Comparison of ENCODE assay signal across 24 cellular contexts in the genomic region with DNA sequence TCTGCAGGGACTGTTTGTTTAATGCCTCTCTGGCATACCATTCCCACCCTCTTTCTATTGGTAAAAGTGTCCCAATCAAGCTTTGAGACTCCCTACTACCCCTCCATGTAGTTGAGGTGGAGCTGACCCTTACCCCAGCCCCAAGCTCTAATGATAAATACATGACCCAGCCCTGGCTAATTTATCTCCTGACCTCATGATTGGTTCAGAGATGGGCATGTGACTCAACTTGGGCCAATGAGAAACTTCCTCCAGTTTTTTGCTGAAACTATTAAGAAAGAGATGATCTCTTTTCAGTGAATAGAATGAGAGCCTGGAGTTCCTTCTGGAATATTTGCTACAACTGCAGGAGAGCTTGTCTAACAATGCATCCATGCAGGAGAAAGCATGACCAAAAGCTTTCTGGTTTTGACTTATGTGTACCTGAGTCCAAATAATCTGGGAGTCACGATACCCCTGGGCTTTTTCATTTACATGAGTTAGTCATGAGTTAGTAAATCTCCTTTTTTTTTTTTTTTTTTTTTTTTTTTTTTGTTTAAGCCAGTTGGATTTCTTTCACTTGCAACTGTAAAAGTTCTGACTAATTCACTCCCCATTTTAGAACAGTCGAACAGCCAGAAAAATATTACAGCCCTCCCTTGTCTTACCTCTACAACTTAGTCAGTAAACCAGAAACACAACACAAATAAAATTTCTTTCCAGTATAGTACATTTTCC.
A peak's percentile ranks its signal among the peaks of the same experiment; 100 is the strongest.
DNase-seq lines count a peak whose midpoint lies in the region; ATAC-seq, FAIRE-seq and TF ChIP-seq lines count a peak whose summit lies in the region.
"Had no signal": no experiment of that assay in that cellular context is flagged by ENCODE, and none has a peak within 500 bp of the region (broad histone marks: within the 10 kb centered on the region; RNA-seq: fewer than 3 reads in every experiment).

No MANE protein-coding gene starts in this region.

- H2BK5ac ChIP-seq in mesenchymal stem cell (ENCODE audit: low read depth, low read length, poor library complexity, severe bottlenecking): no peak overlapping the region

- H3K4me3 Mint-ChIP-seq in activated T-cell treated with anti-CD3 and anti-CD28 coated beads, Interleukin-2, amount 50 U/mL, for 24 hours: no peak overlapping the region
- H3K4me3 Mint-ChIP-seq: activated CD4-positive, alpha-beta memory T cell treated with anti-CD3 and anti-CD28 coated beads for 36 hours; neural progenitor cell; T-helper 17 cell had no signal

- no peak overlapping the region for H2AFZ ChIP-seq in GM12878 (ENCODE audit: control insufficient read depth, low read depth, low read length)
- no peak overlapping the region for H2AFZ ChIP-seq in mesenchymal stem cell (ENCODE audit: low read depth, low read length)
- H2AFZ ChIP-seq: neural progenitor cell had no signal

- no TSS peak for BruUV-seq in GM12878 (replicated peaks; lab: Mats Ljungman, UMichigan)

- H4K91ac ChIP-seq in mesenchymal stem cell (ENCODE audit: low read length): no peak overlapping the region

- peaks cover 2% of the 10 kb centered on the region; the same call in 2 of the 3 replicates for H3K9me3 ChIP-seq in GM12878 (replicated peaks; ENCODE audit: control insufficient read depth, insufficient read depth, low read length)
- peaks cover 5% of the 10 kb centered on the region for H3K9me3 ChIP-seq in mesenchymal stem cell (ENCODE audit: control insufficient read depth, low read length)
- H3K9me3 ChIP-seq: mucosa of descending colon, thyroid gland had no signal

- intact Hi-C loops in GM12878 (cut with micrococcal nuclease; ENCODE audit: unreplicated experiment): no loop called here

- CTCF ChIA-PET in GM12878 (lab: Yijun Ruan, JAX): interaction anchor here (0.6 to 1.1 kb wide), 3 partner anchors 15 to 840 kb away, joined by 3 to 4 read pairs (median 3); no protein-coding TSS in a partner anchor

- no peaks in the 10 kb centered on the region for H3K36me3 ChIP-seq in GM12878 (ENCODE audit: control insufficient read depth in 2 of 2, insufficient read depth in 2 of 2, low read length in 1 of 2)
- no peaks in the 10 kb centered on the region for H3K36me3 ChIP-seq in mesenchymal stem cell (ENCODE audit: control insufficient read depth in 1 of 2, insufficient read depth in 2 of 2, low read depth in 1 of 2, low read length in 2 of 2)
- H3K36me3 ChIP-seq: thyroid gland, WERI-Rb-1 had no signal

- no peak for TF ChIP-seq CTCF in GM12878 (IDR thresholded peaks at IDR 0.05 in 2 of 3, conservative IDR thresholded peaks at IDR 0.05 in 1 of 3; ENCODE audit: control insufficient read depth in 2 of 3, extremely low read depth in 1 of 3, insufficient read depth in 1 of 3, low read depth in 3 of 3, low read length in 3 of 3)

- peaks cover 3% of the 10 kb centered on the region for H3K27me3 Mint-ChIP-seq in activated T-cell treated with anti-CD3 and anti-CD28 coated beads, Interleukin-2, amount 50 U/mL, for 24 hours
- H3K27me3 Mint-ChIP-seq: activated CD4-positive, alpha-beta memory T cell treated with anti-CD3 and anti-CD28 coated beads for 36 hours; CD4-positive, CD25-positive, alpha-beta regulatory T cell; progenitor cell of endocrine pancreas; T-helper 17 cell had no signal

- no peak overlapping the region for H2BK120ac ChIP-seq in mesenchymal stem cell (ENCODE audit: low read depth, low read length)

- no peaks in the 10 kb centered on the region for H3K4me1 ChIP-seq in GM12878 (ENCODE audit: control insufficient read depth, insufficient read depth, low read length)
- H3K4me1 ChIP-seq in mesenchymal stem cell (ENCODE audit: control insufficient read depth, insufficient read depth, low read depth, low read length): no peaks in the 10 kb centered on the region
- H3K4me1 ChIP-seq: neural progenitor cell, thyroid gland had no signal

- H3K9ac ChIP-seq in GM12878 (ENCODE audit: control insufficient read depth, insufficient read depth, low read length): no peak overlapping the region
- peak overlapping the region; percentile 35 for H3K9ac ChIP-seq in mesenchymal stem cell (ENCODE audit: low read length)
- H3K9ac ChIP-seq: neural progenitor cell had no signal

- no peak for FAIRE-seq in GM12878 (lab: Jason Lieb, UNC)

- RAD21 ChIA-PET in GM12878 (lab: Charles Lee; ENCODE audit: unreplicated experiment): interaction anchor here (1.1 to 1.3 kb wide), 2 partner anchors 33 to 39 kb away, joined by 3 read pairs; no protein-coding TSS in a partner anchor

- no peaks in the 10 kb centered on the region for H3K79me2 ChIP-seq in GM12878 (ENCODE audit: control insufficient read depth, insufficient read depth, low read length)

- H3K27me3 ChIP-seq in GM12878 (replicated peaks in 1 of 2; ENCODE audit: control insufficient read depth in 2 of 2, insufficient read depth in 2 of 2, low read length in 1 of 2) (no peaks in the 10 kb centered on the region), mesenchymal stem cell (ENCODE audit: control insufficient read depth in 1 of 2, insufficient read depth in 1 of 2, low read length in 2 of 2) (no peaks in the 10 kb centered on the region)
- H3K27me3 ChIP-seq: neural progenitor cell, thyroid gland had no signal

- no peak overlapping the region for H3K14ac ChIP-seq in mesenchymal stem cell (ENCODE audit: low read length in 2 of 2)

- in situ Hi-C loops in GM12878 (cut with MboI): no loop called here

- H3K4me2 ChIP-seq in GM12878 (ENCODE audit: control insufficient read depth, insufficient read depth): no peak overlapping the region
- no peak overlapping the region for H3K4me2 ChIP-seq in mesenchymal stem cell (ENCODE audit: low read length, poor library complexity, severe bottlenecking)
- H3K4me2 ChIP-seq: neural progenitor cell had no signal

- H4K20me1 ChIP-seq in GM12878 (ENCODE audit: control insufficient read depth, insufficient read depth): no peaks in the 10 kb centered on the region

- H2AK5ac ChIP-seq in mesenchymal stem cell (ENCODE audit: low read length, severe bottlenecking): no peak overlapping the region

- POLR2A ChIA-PET in GM12878 (lab: Charles Lee): interaction anchor here (0.5 to 0.9 kb wide), 4 partner anchors 33 to 1494 kb away, joined by 4 to 6 read pairs (median 4); a partner anchor contains a TSS

- WGBS in GM12878 (ENCODE audit: insufficient coverage, insufficient replicate concordance, low lambda C conversion rate, missing lambda C conversion rate): 28% methylated on average over 2 of the region's 2 CpGs
- 100% methylated on average over 1 of the region's 2 CpGs for WGBS in mesenchymal stem cell

- H3K9me3 Mint-ChIP-seq in activated T-cell treated with anti-CD3 and anti-CD28 coated beads, Interleukin-2, amount 50 U/mL, for 24 hours: peaks cover 5% of the 10 kb centered on the region
- H3K9me3 Mint-ChIP-seq: activated CD4-positive, alpha-beta memory T cell treated with anti-CD3 and anti-CD28 coated beads for 36 hours had no signal

- TF ChIP-seq RAD21 in GM12878 (IDR thresholded peaks at IDR 0.05; ENCODE audit: insufficient read depth, low read depth, low read length): no peak

- no peaks in the 10 kb centered on the region for H3K36me3 Mint-ChIP-seq in activated T-cell treated with anti-CD3 and anti-CD28 coated beads, Interleukin-2, amount 50 U/mL, for 24 hours (ENCODE audit: low read depth)
- H3K36me3 Mint-ChIP-seq: activated CD4-positive, alpha-beta memory T cell treated with anti-CD3 and anti-CD28 coated beads for 36 hours; CD4-positive, CD25-positive, alpha-beta regulatory T cell; neural progenitor cell had no signal

- ATAC-seq in GM12878 (no peak), GM21825 (IDR thresholded peaks at IDR 0.05; ENCODE audit: unreplicated experiment) (no peak)
- ATAC-seq: left ventricle myocardium superior, mucosa of descending colon, T-helper 17 cell had no signal

- no peaks in the 10 kb centered on the region for H3K79me1 ChIP-seq in mesenchymal stem cell (replicated peaks; ENCODE audit: low read length, poor library complexity, severe bottlenecking)

- H3K27ac ChIP-seq in GM12878 (ENCODE audit: control insufficient read depth, insufficient read depth): no peak overlapping the region
- H3K27ac ChIP-seq in mesenchymal stem cell (ENCODE audit: low read length, poor library complexity, severe bottlenecking): no peak overlapping the region
- H3K27ac ChIP-seq: neural progenitor cell, skin epidermis, thyroid gland, WERI-Rb-1 had no signal

- H3K18ac ChIP-seq in mesenchymal stem cell (ENCODE audit: low read depth in 1 of 2, low read length in 2 of 2): no peak overlapping the region

- H3K4me3 ChIP-seq in GM12878 (no peak overlapping the region), mesenchymal stem cell (ENCODE audit: insufficient read depth in 1 of 2, low read depth in 1 of 2, low read length in 2 of 2) (no peak overlapping the region)
- H3K4me3 ChIP-seq: mucosa of descending colon, neural progenitor cell, skin epidermis, thyroid gland had no signal

- no peak overlapping the region for H2BK12ac ChIP-seq in mesenchymal stem cell (ENCODE audit: low read length in 2 of 2)

- SMC1A ChIA-PET in GM12878 (lab: Charles Lee; ENCODE audit: uncharacterized antibody, unreplicated experiment): interaction anchor here (0.9 to 1.6 kb wide), 8 partner anchors 11 to 183 kb away, joined by 3 to 7 read pairs (median 4); no protein-coding TSS in a partner anchor

- no peak for TF ChIP-seq EP300 in GM12878 (IDR thresholded peaks at IDR 0.05; ENCODE audit: borderline replicate concordance in 1 of 2, control insufficient read depth in 1 of 2, low read depth in 2 of 2, low read length in 2 of 2)

- H3K27ac Mint-ChIP-seq in activated T-cell treated with anti-CD3 and anti-CD28 coated beads, Interleukin-2, amount 50 U/mL, for 24 hours: no peak overlapping the region
- H3K27ac Mint-ChIP-seq: activated CD4-positive, alpha-beta memory T cell treated with anti-CD3 and anti-CD28 coated beads for 36 hours; CD4-positive, CD25-positive, alpha-beta regulatory T cell; neural progenitor cell; progenitor cell of endocrine pancreas; T-helper 17 cell had no signal

- DNase-seq in EH (ENCODE audit: low read depth): peak; percentile 38
- peak; percentile 44 for DNase-seq in NCI-H446 treated with DMSO at 0.1 percent for 48 hours (lab: John Stamatoyannopoulos, UW)
- DNase-seq in GM12878 (ENCODE audit: low read depth, low spot score): no peak
- no peak for DNase-seq in mesenchymal stem cell
- DNase-seq in activated T-cell treated with anti-CD3 and anti-CD28 coated beads, Interleukin-2, amount 50 U/mL, for 24 hours: no peak
- DNase-seq in anterior cingulate cortex (lab: John Stamatoyannopoulos, UW): no peak
- DNase-seq in activated T-cell treated with anti-CD3 and anti-CD28 coated beads, Interleukin-2, amount 50 U/mL, for 1 hour: no peak
- DNase-seq: activated CD4-positive, alpha-beta memory T cell treated with anti-CD3 and anti-CD28 coated beads for 36 hours; amygdala; CD4-positive, CD25-positive, alpha-beta regulatory T cell; effector memory CD4-positive, alpha-beta T cell; head of caudate nucleus; left ventricle myocardium superior; mucosa of descending colon; NCI-H2171 treated with DMSO at 0.1 percent for 48 hours; SHP77; stimulated activated naive CD4-positive, alpha-beta T cell treated with Interleukin-2 at 50 U/mL for 16 hours; T-helper 17 cell; thyroid gland; WERI-Rb-1 had no signal

- H2BK15ac ChIP-seq in mesenchymal stem cell (ENCODE audit: low read depth, poor library complexity, severe bottlenecking): no peak overlapping the region

- no peak overlapping the region for H4K8ac ChIP-seq in mesenchymal stem cell (ENCODE audit: low read length)

- H3K4ac ChIP-seq in mesenchymal stem cell (ENCODE audit: low read depth in 1 of 2, low read length in 2 of 2): no peak overlapping the region

- TF ChIP-seq POLR2A in GM12878 (IDR thresholded peaks at IDR 0.05; ENCODE audit: low read depth, low read length): no peak

- H3K4me1 Mint-ChIP-seq in activated T-cell treated with anti-CD3 and anti-CD28 coated beads, Interleukin-2, amount 50 U/mL, for 24 hours (ENCODE audit: low read depth): peaks cover 11% of the 10 kb centered on the region
- H3K4me1 Mint-ChIP-seq: CD4-positive, CD25-positive, alpha-beta regulatory T cell; neural progenitor cell; T-helper 17 cell had no signal

- H3K23ac ChIP-seq in mesenchymal stem cell (ENCODE audit: low read length in 2 of 2): no peak overlapping the region

Comparison
In these comparisons a context has a peak if more than half of its experiments do, and no peak if none do; other contexts are left out.
1. DNase-seq: peak in EH (single experiment) and NCI-H446 treated with DMSO at 0.1 percent for 48 hours (single experiment); none in GM12878 (single experiment), mesenchymal stem cell (single experiment), activated T-cell treated with anti-CD3 and anti-CD28 coated beads, Interleukin-2, amount 50 U/mL, for 24 hours (single experiment), anterior cingulate cortex (0 of 58) and activated T-cell treated with anti-CD3 and anti-CD28 coated beads, Interleukin-2, amount 50 U/mL, for 1 hour (single experiment).